Comparison of ENCODE assay signal across 4 cellular contexts in genomic region chr17:68518063-68518815, GRCh38.
A peak's percentile ranks its signal among the peaks of the same experiment; 100 is the strongest.
TF ChIP-seq lines count a peak whose summit lies in the region.

No MANE protein-coding gene starts in this region.

TF ChIP-seq in SK-N-SH treated with all-trans-retinoic acid at 6 μM for 48 hours, 23 proteins besides CTCF, POLR2A, EP300 and RAD21:
- TF ChIP-seq ZC3H10 (CRISPR knock-in tag; IDR thresholded peaks at IDR 0.05) (no peak), ZNF8 (CRISPR knock-in tag; IDR thresholded peaks at IDR 0.05) (0 out of 2 replicates have a peak, but pooled peaks have one; percentile 13)

TF ChIP-seq in SK-N-SH, 30 proteins besides CTCF, POLR2A, EP300 and RAD21:
- TF ChIP-seq CHD2 (IDR thresholded peaks at IDR 0.05; ENCODE audit: low read length, partially characterized antibody) (no peak), RCOR1 (IDR thresholded peaks at IDR 0.05; ENCODE audit: low read length) (no peak), ZBTB33 (IDR thresholded peaks at IDR 0.05; ENCODE audit: borderline replicate concordance, low read depth) (no peak)

TF ChIP-seq in GM23338, 12 proteins besides CTCF, POLR2A, EP300 and RAD21:
- TF ChIP-seq ZNF331 (CRISPR knock-in tag; IDR thresholded peaks at IDR 0.05; ENCODE audit: low read depth): no peak
- no peak for TF ChIP-seq POLR2AphosphoS5 (IDR thresholded peaks at IDR 0.05; ENCODE audit: low read depth)
- no peak for TF ChIP-seq JUNB (IDR thresholded peaks at IDR 0.05; ENCODE audit: unreplicated experiment)
- no peak for TF ChIP-seq EZH2phosphoT487 (IDR thresholded peaks at IDR 0.05; ENCODE audit: unreplicated experiment)
- no peak for TF ChIP-seq ZNF462 (CRISPR knock-in tag; IDR thresholded peaks at IDR 0.05)
- no peak for TF ChIP-seq ETS1 (IDR thresholded peaks at IDR 0.05)
- TF ChIP-seq EZH2 (IDR thresholded peaks at IDR 0.05; ENCODE audit: low read depth, unreplicated experiment): no peak
- no peak for TF ChIP-seq CREB1 (CRISPR knock-in tag; IDR thresholded peaks at IDR 0.05; ENCODE audit: low read depth)

TF ChIP-seq in H1, 55 proteins besides CTCF, POLR2A, EP300 and RAD21:
- TF ChIP-seq NRF1 (IDR thresholded peaks at IDR 0.05; ENCODE audit: low read depth, low read length) (no peak), RNF2 (IDR thresholded peaks at IDR 0.05; ENCODE audit: borderline replicate concordance, low read depth, low read length, missing control alignments, poor library complexity, severe bottlenecking) (no peak), POLR2AphosphoS5 (IDR thresholded peaks at IDR 0.05; ENCODE audit: low read depth, low read length) (peak; percentile 14; the same call in 1 of the 2 replicates)
